4 cellular contexts compared by ENCODE assay signal in the genomic region with DNA sequence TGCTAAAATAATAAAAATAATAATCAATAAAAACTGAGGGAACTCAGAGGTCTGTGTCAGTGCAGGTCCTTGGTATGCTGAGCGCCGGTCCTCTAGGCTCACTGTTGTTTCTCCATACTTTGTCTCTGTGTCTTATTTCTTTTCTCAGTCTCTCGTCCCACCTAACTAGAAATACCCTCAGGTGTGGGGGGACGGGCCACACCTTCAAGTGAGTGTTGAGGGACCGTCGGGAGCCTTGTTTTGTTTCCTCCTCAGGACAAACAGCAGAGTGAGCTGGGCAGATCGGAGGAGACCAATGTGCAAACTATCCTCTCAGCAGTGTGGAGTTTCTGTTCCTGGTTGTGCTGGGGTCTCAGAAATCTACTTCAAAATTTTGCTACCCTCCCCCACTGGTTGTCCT. TPM values are rescaled to one million over a fixed set of nuclear protein-coding genes. Genes with fewer than 3 reads are reported as not detected.
"Had no signal": no experiment of that assay in that cellular context is flagged by ENCODE, and none has a peak within 500 bp of the region (broad histone marks: within the 10 kb centered on the region; RNA-seq: fewer than 3 reads in every experiment).

No MANE protein-coding gene starts in this region.

RNA-seq across cellular contexts. Expression of a gene that starts 46.3 kb away (rescaled TPM):
- total RNA-seq: LHCN-M2, M059J, MCF 10A, NCI-H460 had no signal
